9 cellular contexts compared by ENCODE assay signal in the genomic region with DNA sequence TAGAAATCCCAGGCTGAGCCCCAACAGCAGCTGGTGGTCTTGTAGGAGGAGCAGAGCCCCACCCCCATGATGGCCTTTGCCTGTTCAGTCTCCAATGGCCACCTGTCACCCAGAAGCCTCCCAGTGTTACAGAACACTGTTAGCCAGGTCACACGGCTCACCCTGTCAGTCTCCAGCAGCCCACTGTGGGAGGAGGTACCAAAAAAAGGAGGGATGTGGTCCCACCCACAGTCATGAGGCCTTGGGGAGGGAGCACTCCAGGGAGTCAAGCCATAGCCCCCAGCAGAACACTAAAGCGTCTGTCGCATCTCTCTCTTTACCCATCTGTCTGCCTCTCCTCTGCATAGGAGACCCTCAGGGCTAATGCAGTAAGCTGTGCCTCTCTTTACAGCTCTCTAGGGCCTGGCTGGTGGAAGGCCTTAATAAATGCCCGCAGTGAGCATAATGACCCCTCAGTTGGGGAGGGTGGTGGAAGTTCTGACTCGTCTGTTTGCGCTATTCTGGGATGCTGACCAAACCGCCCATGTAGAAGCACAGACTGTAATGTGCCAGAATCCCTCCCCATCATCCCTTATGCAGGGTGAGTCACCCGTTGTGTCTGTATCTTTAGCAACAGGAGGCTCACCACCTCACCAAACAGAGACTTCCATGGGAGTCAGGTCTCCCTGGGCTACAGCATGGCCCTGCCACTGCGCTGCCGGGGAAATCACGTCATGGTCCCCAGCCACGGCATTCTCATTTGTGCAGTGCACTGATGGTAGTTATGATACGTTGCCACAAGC. TPM values are rescaled to one million over a fixed set of nuclear protein-coding genes. Genes with fewer than 3 reads are reported as not detected.
DNase-seq lines count a peak whose midpoint lies in the region; ATAC-seq and TF ChIP-seq lines count a peak whose summit lies in the region.
"Had no signal": no experiment of that assay in that cellular context is flagged by ENCODE, and none has a peak within 500 bp of the region (broad histone marks: within the 10 kb centered on the region; RNA-seq: fewer than 3 reads in every experiment).

No MANE protein-coding gene starts in this region.

- H3K36me3 ChIP-seq in uterus, result no peaks in the 10 kb centered on the region

- ATAC-seq in activated CD4-positive, alpha-beta T cell treated with anti-CD3 and anti-CD28 coated beads for 36 hours, result no peak
- ATAC-seq: CD8-positive, alpha-beta T cell had no signal

- H3K4me1 ChIP-seq in uterus, result peaks cover 0 to 28% of the 10 kb centered on the region in 2 donors

- H3K27me3 ChIP-seq in uterus, result no peaks in the 10 kb centered on the region

- intact Hi-C loops in uterus (cut with DNase I; ENCODE audit: low total_unique reads), result no loop called here
- intact Hi-C loops in activated CD4-positive, alpha-beta T cell treated with anti-CD3 and anti-CD28 coated beads for 36 hours (cut with DNase I, micrococcal nuclease), result no loop called here

- TF ChIP-seq CTCF in coronary artery (IDR thresholded peaks at IDR 0.05), result no peak
- TF ChIP-seq CTCF in uterus (IDR thresholded peaks at IDR 0.05), result no peak

- peaks cover 14% of the 10 kb centered on the region for H3K27me3 Mint-ChIP-seq in activated CD4-positive, alpha-beta T cell treated with anti-CD3 and anti-CD28 coated beads for 36 hours
- no peaks in the 10 kb centered on the region for H3K27me3 Mint-ChIP-seq in activated naive CD4-positive, alpha-beta T cell treated with anti-CD3 and anti-CD28 coated beads, Interleukin-2, amount 10 ng/mL, durations not matched to agents 7 days and 5 days

- H3K4me3 Mint-ChIP-seq in activated CD4-positive, alpha-beta T cell treated with anti-CD3 and anti-CD28 coated beads for 36 hours, result no peak overlapping the region
- H3K4me3 Mint-ChIP-seq in activated naive CD4-positive, alpha-beta T cell treated with anti-CD3 and anti-CD28 coated beads, Interleukin-2, amount 10 ng/mL, durations not matched to agents 7 days and 5 days, result no peak overlapping the region
- H3K4me3 Mint-ChIP-seq: CD8-positive, alpha-beta T cell had no signal

- CTCF ChIA-PET in activated CD4-positive, alpha-beta T cell treated with anti-CD3 and anti-CD28 coated beads for 36 hours (lab: Charles Lee), result no interaction called here
- CTCF ChIA-PET in activated naive CD4-positive, alpha-beta T cell treated with anti-CD3 and anti-CD28 coated beads, Interleukin-2, amount 10 ng/mL, durations not matched to agents 7 days and 5 days (lab: Charles Lee), result no interaction called here

- peak; percentile 42 for DNase-seq in NCI-H2227 (lab: John Stamatoyannopoulos, UW; ENCODE audit: unreplicated experiment)
- no peak for DNase-seq in NCI-H2227 treated with DMSO at 0.1 percent for 48 hours (lab: John Stamatoyannopoulos, UW)
- peak; percentile 84 for DNase-seq in coronary artery (ENCODE audit: low spot score)
- DNase-seq in midbrain (lab: John Stamatoyannopoulos, UW), result peak; percentile 74
- DNase-seq in uterus, result peak; percentile 78 to 93
- no peak for DNase-seq in activated CD4-positive, alpha-beta T cell treated with anti-CD3 and anti-CD28 coated beads for 36 hours
- no peak for DNase-seq in activated naive CD4-positive, alpha-beta T cell treated with anti-CD3 and anti-CD28 coated beads, Interleukin-2, amount 10 ng/mL, durations not matched to agents 7 days and 5 days
- DNase-seq in OCI-M2 (lab: John Stamatoyannopoulos, UW; ENCODE audit: unreplicated experiment), result no peak

- no peak overlapping the region for H3K27ac Mint-ChIP-seq in activated CD4-positive, alpha-beta T cell treated with anti-CD3 and anti-CD28 coated beads for 36 hours
- H3K27ac Mint-ChIP-seq in activated naive CD4-positive, alpha-beta T cell treated with anti-CD3 and anti-CD28 coated beads, Interleukin-2, amount 10 ng/mL, durations not matched to agents 7 days and 5 days, result no peak overlapping the region
- H3K27ac Mint-ChIP-seq: CD8-positive, alpha-beta T cell had no signal

- no peaks in the 10 kb centered on the region for H3K4me1 Mint-ChIP-seq in activated CD4-positive, alpha-beta T cell treated with anti-CD3 and anti-CD28 coated beads for 36 hours
- H3K4me1 Mint-ChIP-seq in activated naive CD4-positive, alpha-beta T cell treated with anti-CD3 and anti-CD28 coated beads, Interleukin-2, amount 10 ng/mL, durations not matched to agents 7 days and 5 days, result no peaks in the 10 kb centered on the region

- H3K9me3 Mint-ChIP-seq in activated CD4-positive, alpha-beta T cell treated with anti-CD3 and anti-CD28 coated beads for 36 hours (ENCODE audit: low read depth), result no peaks in the 10 kb centered on the region
- H3K9me3 Mint-ChIP-seq in activated naive CD4-positive, alpha-beta T cell treated with anti-CD3 and anti-CD28 coated beads, Interleukin-2, amount 10 ng/mL, durations not matched to agents 7 days and 5 days, result no peaks in the 10 kb centered on the region
- H3K9me3 Mint-ChIP-seq: CD8-positive, alpha-beta T cell had no signal

- POLR2A ChIA-PET in activated CD4-positive, alpha-beta T cell treated with anti-CD3 and anti-CD28 coated beads for 36 hours (lab: Charles Lee), result no interaction called here

- no peaks in the 10 kb centered on the region for H3K36me3 Mint-ChIP-seq in activated CD4-positive, alpha-beta T cell treated with anti-CD3 and anti-CD28 coated beads for 36 hours (ENCODE audit: low read depth)
- H3K36me3 Mint-ChIP-seq in activated naive CD4-positive, alpha-beta T cell treated with anti-CD3 and anti-CD28 coated beads, Interleukin-2, amount 10 ng/mL, durations not matched to agents 7 days and 5 days, result no peaks in the 10 kb centered on the region
- H3K36me3 Mint-ChIP-seq: CD8-positive, alpha-beta T cell had no signal

- TF ChIP-seq POLR2A in uterus (IDR thresholded peaks at IDR 0.05), result peak in 1 of 2 donors; percentile 23

- H3K9me3 ChIP-seq in uterus, result no peaks in the 10 kb centered on the region

- H3K27ac ChIP-seq in coronary artery (peak overlapping the region; percentile 62 to 89), uterus (peak overlapping the region; percentile 91)

- H3K4me3 ChIP-seq in coronary artery (no peak overlapping the region), uterus (no peak overlapping the region)

RNA-seq across cellular contexts. Expression of gene C14orf132, which starts 14.6 kb away (rescaled TPM):
- 10 to 100 TPM; 10.5 to 60.1 (median 16.0) TPM for total RNA-seq in uterus
- 1 to 10 TPM; 4.1 to 4.3 TPM for total RNA-seq in activated CD4-positive, alpha-beta T cell treated with anti-CD3 and anti-CD28 coated beads for 36 hours

Comparison
In these comparisons a context has a peak if more than half of its experiments do, and no peak if none do; other contexts are left out.
1. DNase-seq: peak in NCI-H2227 (single experiment), coronary artery (single experiment), midbrain (single experiment) and uterus (2 of 2); none in NCI-H2227 treated with DMSO at 0.1 percent for 48 hours (single experiment), activated CD4-positive, alpha-beta T cell treated with anti-CD3 and anti-CD28 coated beads for 36 hours (single experiment), activated naive CD4-positive, alpha-beta T cell treated with anti-CD3 and anti-CD28 coated beads, Interleukin-2, amount 10 ng/mL, durations not matched to agents 7 days and 5 days (single experiment) and OCI-M2 (single experiment).